40 cellular contexts compared by ENCODE assay signal in genomic region chr21:17651526-17651925, GRCh38.
"Had no signal": no experiment of that assay in that cellular context is flagged by ENCODE, and none has a peak within 500 bp of the region (broad histone marks: within the 10 kb centered on the region; RNA-seq: fewer than 3 reads in every experiment).

No MANE protein-coding gene starts in this region.

- H3K4me1 ChIP-seq: body of pancreas had no signal

- H3K9me3 Mint-ChIP-seq: activated CD4-positive, alpha-beta memory T cell treated with anti-CD3 and anti-CD28 coated beads for 36 hours; activated CD4-positive, alpha-beta T cell treated with anti-CD3 and anti-CD28 coated beads, Interleukin-2, amount 10 ng/mL, durations not matched to agents 24 days and 14 days; activated CD8-positive, alpha-beta T cell treated with anti-CD3 and anti-CD28 coated beads for 36 hours; activated T-helper 1 cell treated with anti-CD3 and anti-CD28 coated beads, Interleukin-12 subunit alpha, Interleukin-12 subunit beta, Interleukin-2, Interleukin-4 antibody, amounts not matched to agents 30 ng/mL and 10 ng/mL and 1 ng/mL, durations not matched to agents 14 hours and 24 hours and 36 hours; central memory CD8-positive, alpha-beta T cell; T-helper 1 cell treated with Interleukin-12 subunit alpha and Interleukin-12 subunit beta and Interleukin-4 antibody, amounts not matched to agents 30 μg/mL and 1 μg/mL, for 36 hours; T-helper 2 cell treated with Interferon-gamma antibody and Interleukin-4, amounts not matched to agents 5 μg/mL and 100 μg/mL, for 36 hours had no signal

- H3K36me3 ChIP-seq: adrenal gland, brain microvascular endothelial cell, cardiac muscle cell had no signal

- H3K4me1 Mint-ChIP-seq: activated B cell treated with CpG ODN at 0.5 μM for 24 hours; activated CD4-positive, alpha-beta T cell treated with anti-CD3 and anti-CD28 coated beads, Interleukin-2, amount 10 ng/mL, durations not matched to agents 24 days and 14 days; activated naive CD8-positive, alpha-beta T cell treated with anti-CD3 and anti-CD28 coated beads for 36 hours; activated T-helper 17 cell treated with anti-CD3 and anti-CD28 coated beads, Interleukin-2, amount 50 U/mL, for 72 hours; central memory CD8-positive, alpha-beta T cell had no signal

- H3K9me3 ChIP-seq: adrenal gland, body of pancreas had no signal

- H3K36me3 Mint-ChIP-seq: activated CD4-positive, alpha-beta memory T cell treated with anti-CD3 and anti-CD28 coated beads for 36 hours; activated naive CD8-positive, alpha-beta T cell treated with anti-CD3 and anti-CD28 coated beads for 36 hours had no signal

- H3K4me3 ChIP-seq: adrenal gland, body of pancreas, cardiac muscle cell had no signal

- H3K27ac ChIP-seq: adrenal gland, body of pancreas, brain microvascular endothelial cell, cardiac muscle cell, VCaP had no signal

- H3K27ac Mint-ChIP-seq: activated B cell treated with CpG ODN at 0.5 μM for 24 hours; activated CD4-positive, alpha-beta memory T cell treated with anti-CD3 and anti-CD28 coated beads for 36 hours; activated CD4-positive, alpha-beta T cell treated with anti-CD3 and anti-CD28 coated beads, Interleukin-2, amount 10 ng/mL, durations not matched to agents 24 days and 14 days; activated CD8-positive, alpha-beta T cell treated with anti-CD3 and anti-CD28 coated beads for 36 hours; activated naive CD4-positive, alpha-beta T cell treated with anti-CD3 and anti-CD28 coated beads for 36 hours; activated naive CD4-positive, alpha-beta T cell treated with anti-CD3 and anti-CD28 coated beads, Interleukin-2, amount 50 U/mL, for 72 hours; activated naive CD8-positive, alpha-beta T cell treated with anti-CD3 and anti-CD28 coated beads for 36 hours; activated T-cell treated with anti-CD3 and anti-CD28 coated beads, Interleukin-2, amount 50 U/mL, for 72 hours; activated T-helper 1 cell treated with anti-CD3 and anti-CD28 coated beads, Interleukin-12 subunit alpha, Interleukin-12 subunit beta, Interleukin-2, Interleukin-4 antibody, amounts not matched to agents 30 ng/mL and 10 ng/mL and 1 ng/mL, durations not matched to agents 14 hours and 24 hours and 36 hours; activated T-helper 17 cell treated with anti-CD3 and anti-CD28 coated beads, Interleukin-2, amount 50 U/mL, for 72 hours; T-helper 1 cell treated with Interleukin-12 subunit alpha and Interleukin-12 subunit beta and Interleukin-4 antibody, amounts not matched to agents 30 μg/mL and 1 μg/mL, for 36 hours; T-helper 2 cell treated with Interferon-gamma antibody and Interleukin-4, amounts not matched to agents 5 μg/mL and 100 μg/mL, for 36 hours had no signal

- H3K4me3 Mint-ChIP-seq: activated B cell treated with CpG ODN at 0.5 μM for 24 hours; activated CD4-positive, alpha-beta memory T cell treated with anti-CD3 and anti-CD28 coated beads for 36 hours; activated CD4-positive, alpha-beta T cell treated with anti-CD3 and anti-CD28 coated beads, Interleukin-2, amount 10 ng/mL, durations not matched to agents 24 days and 14 days; activated CD8-positive, alpha-beta T cell treated with anti-CD3 and anti-CD28 coated beads for 36 hours; activated naive CD4-positive, alpha-beta T cell treated with anti-CD3 and anti-CD28 coated beads for 36 hours; activated naive CD8-positive, alpha-beta T cell treated with anti-CD3 and anti-CD28 coated beads for 36 hours; activated T-cell treated with anti-CD3 and anti-CD28 coated beads, Interleukin-2, amount 50 U/mL, for 4 hours; activated T-cell treated with anti-CD3 and anti-CD28 coated beads, Interleukin-2, amount 50 U/mL, for 72 hours; activated T-helper 1 cell treated with anti-CD3 and anti-CD28 coated beads, Interleukin-12 subunit alpha, Interleukin-12 subunit beta, Interleukin-2, Interleukin-4 antibody, amounts not matched to agents 30 ng/mL and 10 ng/mL and 1 ng/mL, durations not matched to agents 14 hours and 24 hours and 36 hours; activated T-helper 17 cell treated with anti-CD3 and anti-CD28 coated beads, Interleukin-2, amount 50 U/mL, for 72 hours; central memory CD8-positive, alpha-beta T cell; T-helper 1 cell treated with Interleukin-12 subunit alpha and Interleukin-12 subunit beta and Interleukin-4 antibody, amounts not matched to agents 30 μg/mL and 1 μg/mL, for 36 hours; T-helper 2 cell treated with Interferon-gamma antibody and Interleukin-4, amounts not matched to agents 5 μg/mL and 100 μg/mL, for 36 hours had no signal

- FAIRE-seq: astrocyte, bronchial epithelial cell, TTC549 had no signal

- ATAC-seq: activated CD8-positive, alpha-beta T cell treated with anti-CD3 and anti-CD28 coated beads for 36 hours; activated naive CD4-positive, alpha-beta T cell treated with anti-CD3 and anti-CD28 coated beads, Interleukin-2, amount 50 U/mL, for 72 hours; activated T-cell treated with anti-CD3 and anti-CD28 coated beads, Interleukin-2, amount 50 U/mL, for 4 hours; activated T-cell treated with anti-CD3 and anti-CD28 coated beads, Interleukin-2, amount 50 U/mL, for 72 hours; activated T-helper 17 cell treated with anti-CD3 and anti-CD28 coated beads, Interleukin-2, amount 50 U/mL, for 72 hours; body of pancreas had no signal

- DNase-seq: activated B cell treated with CpG ODN at 0.5 μM for 24 hours; activated CD4-positive, alpha-beta memory T cell treated with anti-CD3 and anti-CD28 coated beads for 36 hours; activated CD4-positive, alpha-beta T cell treated with anti-CD3 and anti-CD28 coated beads for 4 hours; activated CD4-positive, alpha-beta T cell treated with anti-CD3 and anti-CD28 coated beads, Interleukin-2, amount 10 ng/mL, durations not matched to agents 24 days and 14 days; activated CD4-positive, alpha-beta T cell treated with anti-CD3 and anti-CD28 coated beads, Interleukin-2, amount 50 U/mL, for 1 hour; activated CD4-positive, alpha-beta T cell treated with anti-CD3 and anti-CD28 coated beads, Interleukin-2, amount 50 U/mL, for 4 hours; activated CD4-positive, CD25-positive, alpha-beta regulatory T cell treated with anti-CD3 and anti-CD28 coated beads, Interleukin-2, amount 50 U/mL, for 72 hours; activated CD8-positive, alpha-beta memory T cell treated with anti-CD3 and anti-CD28 coated beads, Interleukin-2, amount 50 U/mL, for 4 hours; activated CD8-positive, alpha-beta T cell treated with anti-CD3 and anti-CD28 coated beads for 36 hours; activated effector memory CD4-positive, alpha-beta T cell treated with anti-CD3 and anti-CD28 coated beads, Interleukin-2, amount 50 U/mL, for 16 hours; activated gamma-delta T cell treated with Interleukin-2 at 50 U/mL for 16 hours; activated naive CD4-positive, alpha-beta T cell; activated naive CD4-positive, alpha-beta T cell treated with anti-CD3 and anti-CD28 coated beads for 36 hours; activated naive CD4-positive, alpha-beta T cell treated with anti-CD3 and anti-CD28 coated beads, Interleukin-2, amount 50 U/mL, for 16 hours; activated naive CD8-positive, alpha-beta T cell treated with anti-CD3 and anti-CD28 coated beads for 36 hours; activated T-cell treated with anti-CD3 and anti-CD28 coated beads for 4 hours; activated T-cell treated with anti-CD3 and anti-CD28 coated beads, Interleukin-2, amount 50 U/mL, for 1 hour; activated T-cell treated with anti-CD3 and anti-CD28 coated beads, Interleukin-2, amount 50 U/mL, for 4 hours; activated T-cell treated with anti-CD3 and anti-CD28 coated beads, Interleukin-2, amount 50 U/mL, for 72 hours; adrenal gland; amniotic stem cell; aorta; body of pancreas; brain microvascular endothelial cell; caudate nucleus; cerebellar nuclear complex; T-helper 1 cell; T-helper 2 cell; T-helper 9 cell had no signal

- H3K27me3 ChIP-seq: adrenal gland, body of pancreas, brain microvascular endothelial cell, cardiac muscle cell had no signal
